In the genomic region with DNA sequence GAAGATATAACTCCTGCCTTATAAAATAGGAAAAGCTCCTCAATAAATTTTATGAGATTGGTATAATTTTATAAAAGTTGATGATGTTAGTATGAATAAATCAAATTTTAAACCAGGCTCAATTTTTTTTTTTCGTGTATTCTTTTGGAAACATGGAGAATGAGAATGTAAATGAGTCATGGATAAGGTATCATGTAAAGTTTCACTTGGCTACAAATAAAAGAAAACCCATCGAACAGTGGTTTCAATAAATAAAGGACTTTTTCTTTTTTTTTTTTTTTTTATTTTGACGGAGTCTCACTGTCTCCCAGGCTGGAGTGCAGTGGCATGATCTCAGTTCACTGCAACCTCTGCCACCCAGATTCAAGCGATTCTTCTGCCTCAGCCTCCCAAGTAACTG, we compare ENCODE assay signal across 15 cellular contexts.
DNase-seq lines count a peak whose midpoint lies in the region; ATAC-seq and TF ChIP-seq lines count a peak whose summit lies in the region.
"Had no signal": no experiment of that assay in that cellular context is flagged by ENCODE, and none has a peak within 500 bp of the region (broad histone marks: within the 10 kb centered on the region; RNA-seq: fewer than 3 reads in every experiment).

No MANE protein-coding gene starts in this region.

- ATAC-seq in GM21717 (IDR thresholded peaks at IDR 0.05; ENCODE audit: unreplicated experiment) (no peak), HG03139 (IDR thresholded peaks at IDR 0.05; ENCODE audit: unreplicated experiment) (no peak), GM21367 (IDR thresholded peaks at IDR 0.05; ENCODE audit: unreplicated experiment) (no peak)
- ATAC-seq: CD8-positive, alpha-beta T cell; GM23338; HepG2 had no signal

- DNase-seq in COLO829 (ENCODE audit: low spot score) (peak; percentile 8), M059J (ENCODE audit: low read depth) (peak; percentile 18), astrocyte of the spinal cord (ENCODE audit: low read depth, low spot score) (peak; percentile 68), fibroblast of the aortic adventitia (ENCODE audit: low read depth) (peak; percentile 20)
- DNase-seq: 8988T; CD8-positive, alpha-beta T cell; COR-L47; DMS 273 treated with DMSO at 0.1 percent for 48 hours; HCEC 1CT had no signal

- in situ Hi-C loops in astrocyte of the spinal cord (cut with HindIII; ENCODE audit: low sequenced_read_pairs): no loop called here

- TF ChIP-seq CTCF in astrocyte of the spinal cord (IDR thresholded peaks at IDR 0.05; ENCODE audit: low read depth, low read length) (no peak), fibroblast of the aortic adventitia (IDR thresholded peaks at IDR 0.05; ENCODE audit: insufficient read depth, low read length) (no peak)

- H3K4me3 ChIP-seq in astrocyte of the spinal cord (ENCODE audit: low read depth, low read length) (no peak overlapping the region), fibroblast of the aortic adventitia (ENCODE audit: low read depth, low read length) (no peak overlapping the region)
- H3K4me3 ChIP-seq: BLaER1, GM23338 had no signal

Comparison
In these comparisons a context has a peak if more than half of its experiments do, and no peak if none do; other contexts are left out.
1. DNase-seq: peak in every context shown above with its lines; median percentile 68 in astrocyte of the spinal cord; 20 in fibroblast of the aortic adventitia; 18 in M059J; 8 in COLO829.